ENCODE assay signal across 18 cellular contexts in genomic region chr1:225511828-225512381, GRCh38.
"Had no signal": no experiment of that assay in that cellular context is flagged by ENCODE, and none has a peak within 500 bp of the region (broad histone marks: within the 10 kb centered on the region; RNA-seq: fewer than 3 reads in every experiment).

No MANE protein-coding gene starts in this region.

- FAIRE-seq: islet of Langerhans had no signal

- H3K9me3 ChIP-seq: esophagus muscularis mucosa, gastrocnemius medialis, heart right ventricle, right atrium auricular region, sigmoid colon, stomach had no signal

- H3K27me3 ChIP-seq: esophagus muscularis mucosa, gastrocnemius medialis, heart right ventricle, right atrium auricular region, sigmoid colon, stomach had no signal

- DNase-seq: effector memory CD4-positive, alpha-beta T cell; gastrocnemius medialis; heart right ventricle; hypothalamus; kidney glomerular epithelial cell; mesendoderm; naive B cell; sigmoid colon; stimulated activated CD4-positive, alpha-beta T cell treated with anti-CD3 and anti-CD28 coated beads, Interleukin-12 subunit alpha, Interleukin-12 subunit beta, amount 100 ng/mL, for 4 hours; stimulated activated naive CD4-positive, alpha-beta T cell; stomach; trophoblast cell had no signal

- H3K27ac ChIP-seq: coronary artery, epithelial cell of prostate, esophagus muscularis mucosa, heart right ventricle, right atrium auricular region, sigmoid colon, skin epidermis, stomach had no signal

- H3K4me3 ChIP-seq: coronary artery, esophagus muscularis mucosa, gastrocnemius medialis, heart right ventricle, right atrium auricular region, sigmoid colon, skin epidermis, stomach had no signal

- H3K36me3 ChIP-seq: right atrium auricular region had no signal
